ENCODE assay signal across 8 cellular contexts in genomic region chr6:137342607-137343186, GRCh38.
DNase-seq lines count a peak whose midpoint lies in the region; ATAC-seq, FAIRE-seq and TF ChIP-seq lines count a peak whose summit lies in the region.

No MANE protein-coding gene starts in this region.

- H3K9me3 ChIP-seq in MG63 = no peaks in the 10 kb centered on the region

- TF ChIP-seq CTCF in natural killer cell (IDR thresholded peaks at IDR 0.05) (no peak), D721Med (IDR thresholded peaks at IDR 0.05; ENCODE audit: insufficient read depth, missing control alignments) (no peak)

- peaks cover 28 to 41% of the 10 kb centered on the region in 2 donors for H3K4me1 Mint-ChIP-seq in natural killer cell

- peak overlapping the region; percentile 79 to 83 for H3K27ac Mint-ChIP-seq in natural killer cell

- H3K4me3 Mint-ChIP-seq in natural killer cell = peak overlapping the region; percentile 86

- H3K27ac ChIP-seq in cingulate gyrus (ENCODE audit: low read depth, low read length) = peak overlapping the region; percentile 6

- H3K27me3 ChIP-seq in MG63 = no peaks in the 10 kb centered on the region; the same call in 1 of the 2 replicates

- H3K9me3 Mint-ChIP-seq in natural killer cell = no peaks in the 10 kb centered on the region

- H3K4me3 ChIP-seq in MG63 = peak overlapping the region; percentile 40

- DNase-seq in CD1c-positive myeloid dendritic cell (ENCODE audit: extremely low spot score) (peak; percentile 18), MG63 (peak; percentile 25), natural killer cell (no peak), NCI-H187 (lab: John Stamatoyannopoulos, UW) (no peak), D721Med (ENCODE audit: insufficient read length, low spot score) (no peak), AG08396 (ENCODE audit: low spot score) (no peak), SIG-M5 treated with dmso at 0.1 percent for 504 hours (lab: John Stamatoyannopoulos, UW; ENCODE audit: unreplicated experiment) (no peak)

- peak in 1 of 3 donors; percentile 27 for ATAC-seq in natural killer cell

- FAIRE-seq in D721Med (lab: Jason Lieb, UNC) = no peak

- no peaks in the 10 kb centered on the region for H3K36me3 Mint-ChIP-seq in natural killer cell

- intact Hi-C loops in natural killer cell (cut with micrococcal nuclease) = loop anchor here (1.0 to 2.0 kb wide), 2 partner anchors 46 to 73 kb away; no protein-coding TSS in a partner anchor

- H3K27me3 Mint-ChIP-seq in natural killer cell (ENCODE audit: low read depth in 2 of 2) = no peaks in the 10 kb centered on the region

- H3K36me3 ChIP-seq in MG63 = no peaks in the 10 kb centered on the region

Comparison
In these comparisons a context has a peak if more than half of its experiments do, and no peak if none do; other contexts are left out.
1. DNase-seq: peak in CD1c-positive myeloid dendritic cell (single experiment) and MG63 (single experiment); none in natural killer cell (single experiment), NCI-H187 (0 of 2), D721Med (single experiment), AG08396 (single experiment) and SIG-M5 treated with dmso at 0.1 percent for 504 hours (single experiment).